ENCODE assay signal across 25 cellular contexts in the genomic region with DNA sequence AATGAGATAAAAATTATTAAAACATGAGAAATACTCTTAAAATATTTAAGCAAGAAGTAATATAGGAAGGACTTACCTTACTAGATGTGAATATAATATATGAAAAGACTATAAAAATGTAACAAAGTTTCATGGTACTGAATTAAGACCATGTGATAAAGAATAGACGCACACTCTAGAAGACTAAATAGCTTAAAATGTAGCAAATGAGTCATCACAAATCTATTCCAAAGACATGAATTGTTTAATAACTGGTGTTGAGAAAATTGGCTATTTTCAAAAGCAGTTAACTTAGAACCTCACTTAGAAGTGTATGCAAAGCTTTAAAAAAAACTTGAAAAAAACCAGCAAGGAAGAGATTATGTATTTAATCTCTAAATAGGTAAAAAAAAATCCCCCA.
DNase-seq lines count a peak whose midpoint lies in the region; ATAC-seq, FAIRE-seq and TF ChIP-seq lines count a peak whose summit lies in the region.
"Had no signal": no experiment of that assay in that cellular context is flagged by ENCODE, and none has a peak within 500 bp of the region (broad histone marks: within the 10 kb centered on the region; RNA-seq: fewer than 3 reads in every experiment).

No MANE protein-coding gene starts in this region.

- no peaks in the 10 kb centered on the region for H3K27me3 ChIP-seq in astrocyte (ENCODE audit: insufficient read depth, low read length)
- H3K27me3 ChIP-seq in heart left ventricle: no peaks in the 10 kb centered on the region
- H3K27me3 ChIP-seq: Peyer's patch, right atrium auricular region had no signal

- H3K4me1 Mint-ChIP-seq in astrocyte (ENCODE audit: low read depth, unreplicated experiment): peaks cover 17% of the 10 kb centered on the region
- H3K4me1 Mint-ChIP-seq: activated naive CD4-positive, alpha-beta T cell treated with anti-CD3 and anti-CD28 coated beads, Interleukin-2, amount 10 ng/mL, durations not matched to agents 7 days and 5 days had no signal

- no peaks in the 10 kb centered on the region for H3K9me3 Mint-ChIP-seq in astrocyte (ENCODE audit: unreplicated experiment)
- H3K9me3 Mint-ChIP-seq: activated naive CD4-positive, alpha-beta T cell treated with anti-CD3 and anti-CD28 coated beads, Interleukin-2, amount 10 ng/mL, durations not matched to agents 7 days and 5 days; type B pancreatic cell had no signal

- peaks cover 4% of the 10 kb centered on the region for H3K27me3 Mint-ChIP-seq in astrocyte (ENCODE audit: low read depth, unreplicated experiment)
- H3K27me3 Mint-ChIP-seq: activated naive CD4-positive, alpha-beta T cell treated with anti-CD3 and anti-CD28 coated beads, Interleukin-2, amount 10 ng/mL, durations not matched to agents 7 days and 5 days; type B pancreatic cell had no signal

- H3K4me3 Mint-ChIP-seq in astrocyte (ENCODE audit: unreplicated experiment): no peak overlapping the region
- H3K4me3 Mint-ChIP-seq: activated naive CD4-positive, alpha-beta T cell treated with anti-CD3 and anti-CD28 coated beads, Interleukin-2, amount 10 ng/mL, durations not matched to agents 7 days and 5 days; type B pancreatic cell had no signal

- no peak for TF ChIP-seq RAD21 in A549 (conservative IDR thresholded peaks at IDR 0.05 in 1 of 2, IDR thresholded peaks at IDR 0.05 in 1 of 2)

- H4K20me1 ChIP-seq in astrocyte (ENCODE audit: insufficient read depth, low read length): no peaks in the 10 kb centered on the region

- no peak overlapping the region for H3K27ac Mint-ChIP-seq in astrocyte (ENCODE audit: unreplicated experiment)
- H3K27ac Mint-ChIP-seq: activated naive CD4-positive, alpha-beta T cell treated with anti-CD3 and anti-CD28 coated beads, Interleukin-2, amount 10 ng/mL, durations not matched to agents 7 days and 5 days; type B pancreatic cell had no signal

- no peak overlapping the region for H3K27ac ChIP-seq in A549
- H3K27ac ChIP-seq in astrocyte (ENCODE audit: low read depth, low read length): no peak overlapping the region
- no peak overlapping the region for H3K27ac ChIP-seq in heart left ventricle
- H3K27ac ChIP-seq: Peyer's patch, right atrium auricular region had no signal

- FAIRE-seq in A549 (lab: Jason Lieb, UNC) (no peak), astrocyte (lab: Jason Lieb, UNC) (no peak)

- H3K4me3 ChIP-seq in A549 (no peak overlapping the region), astrocyte (ENCODE audit: insufficient read depth, low read depth, low read length) (no peak overlapping the region), fibroblast of the aortic adventitia (ENCODE audit: low read depth, low read length) (no peak overlapping the region), heart left ventricle (no peak overlapping the region)
- H3K4me3 ChIP-seq: lung, Peyer's patch, right atrium auricular region had no signal

- TF ChIP-seq EP300 in A549 (IDR thresholded peaks at IDR 0.05): no peak

- H3K36me3 Mint-ChIP-seq in astrocyte (ENCODE audit: low read depth, unreplicated experiment): no peaks in the 10 kb centered on the region
- H3K36me3 Mint-ChIP-seq: activated naive CD4-positive, alpha-beta T cell treated with anti-CD3 and anti-CD28 coated beads, Interleukin-2, amount 10 ng/mL, durations not matched to agents 7 days and 5 days; type B pancreatic cell had no signal

- POLR2A ChIA-PET in A549 (lab: Yijun Ruan, JAX): no interaction called here

- peaks cover 21% of the 10 kb centered on the region; the same call in 1 of the 3 replicates for H3K4me1 ChIP-seq in A549
- H3K4me1 ChIP-seq in astrocyte (ENCODE audit: insufficient read depth, low read length): peaks cover 10% of the 10 kb centered on the region
- H3K4me1 ChIP-seq in heart left ventricle: peaks cover 0 to 9% (median 0%) of the 10 kb centered on the region in 12 donors
- H3K4me1 ChIP-seq: Peyer's patch, right atrium auricular region had no signal

- H3K9me3 ChIP-seq in A549 (no peaks in the 10 kb centered on the region), astrocyte (ENCODE audit: insufficient read depth, low read depth, low read length) (no peaks in the 10 kb centered on the region), heart left ventricle (no peaks in the 10 kb centered on the region)
- H3K9me3 ChIP-seq: Peyer's patch, right atrium auricular region had no signal

- WGBS in A549 (ENCODE audit: missing lambda C conversion rate): 77% methylated on average over 1 of the region's 1 CpG
- whole genome bisulfite sequencing in heart left ventricle, 4 donors: 79 to 86% (median 83%) methylated on average over 1 of the region's 1 CpG

- ATAC-seq in A549 (no peak), heart left ventricle (no peak)

- H3K36me3 ChIP-seq in astrocyte (ENCODE audit: insufficient read depth, low read length) (no peaks in the 10 kb centered on the region), heart left ventricle (no peaks in the 10 kb centered on the region)
- H3K36me3 ChIP-seq: Peyer's patch, right atrium auricular region had no signal

- TF ChIP-seq POLR2A in A549 (IDR thresholded peaks at IDR 0.05; ENCODE audit: low read length) (no peak), heart left ventricle (IDR thresholded peaks at IDR 0.05) (no peak)

- CTCF ChIA-PET in A549 (lab: Yijun Ruan, JAX): interaction anchor here (0.7 to 2.8 kb wide), 2 partner anchors 18 to 525 kb away, joined by 3 to 7 read pairs; no protein-coding TSS in a partner anchor

- TF ChIP-seq CTCF in A549 (IDR thresholded peaks at IDR 0.05) (no peak), astrocyte (IDR thresholded peaks at IDR 0.05; ENCODE audit: insufficient read depth, low read depth, low read length) (no peak), fibroblast of the aortic adventitia (IDR thresholded peaks at IDR 0.05; ENCODE audit: insufficient read depth, low read length) (no peak), heart left ventricle (IDR thresholded peaks at IDR 0.05) (no peak)

- intact Hi-C loops in heart left ventricle (cut with DNase I): no loop called here

- no peaks in the 10 kb centered on the region for H3K79me2 ChIP-seq in astrocyte (ENCODE audit: insufficient read depth, low read length)

- no peak overlapping the region for H2AFZ ChIP-seq in astrocyte (ENCODE audit: low read depth, low read length)

- no peak for DNase-seq in A549 (ENCODE audit: low read depth in 1 of 2, low spot score in 1 of 2)
- peak; percentile 53 for DNase-seq in HCEC 1CT
- peak; percentile 67 for DNase-seq in astrocyte (ENCODE audit: low read depth)
- peak; percentile 78 for DNase-seq in fibroblast of the aortic adventitia (ENCODE audit: low read depth)
- no peak for DNase-seq in NCI-H146 treated with DMSO at 0.1 percent for 48 hours (lab: John Stamatoyannopoulos, UW; ENCODE audit: unreplicated experiment)
- no peak for DNase-seq in heart left ventricle
- no peak for DNase-seq in NCI-H510A treated with DMSO at 0.1 percent for 48 hours (lab: John Stamatoyannopoulos, UW)
- DNase-seq in NCI-H1436 (lab: John Stamatoyannopoulos, UW): no peak
- DNase-seq: 8988T; activated CD4-positive, alpha-beta T cell treated with anti-CD3 and anti-CD28 coated beads for 48 hours; activated naive CD4-positive, alpha-beta T cell treated with anti-CD3 and anti-CD28 coated beads, Interleukin-2, amount 10 ng/mL, durations not matched to agents 7 days and 5 days; aorta; effector CD4-positive, alpha-beta T cell; erythroblast; GDM1; Kasumi-1; NCI-H1105; NCI-H510A; nucleus accumbens; Peyer's patch; stimulated activated CD8-positive, alpha-beta memory T cell treated with anti-CD3 and anti-CD28 coated beads, Interleukin-4, amount 100 ng/mL, for 48 hours; T-helper 2 cell had no signal

- H3K4me2 ChIP-seq in A549 (peak overlapping the region; percentile 7; the same call in 2 of the 3 replicates), astrocyte (ENCODE audit: low read length) (peak overlapping the region; percentile 3)

- H3K9ac ChIP-seq in astrocyte (ENCODE audit: low read length): no peak overlapping the region

TF ChIP-seq in A549, 52 proteins besides CTCF, POLR2A, EP300 and RAD21:
- TF ChIP-seq TP53 (CRISPR knock-in tag; IDR thresholded peaks at IDR 0.05) (no peak), EHF (CRISPR knock-in tag; IDR thresholded peaks at IDR 0.05) (no peak), FOSL2 (IDR thresholded peaks at IDR 0.05) (no peak), FOSL2 (CRISPR knock-in tag; IDR thresholded peaks at IDR 0.05) (peak; percentile 42; the same call in 1 of the 2 replicates)

Comparison
In these comparisons a context has a peak if more than half of its experiments do, and no peak if none do; other contexts are left out.
1. DNase-seq: peak in HCEC 1CT (single experiment), astrocyte (single experiment) and fibroblast of the aortic adventitia (single experiment); none in A549 (0 of 2), NCI-H146 treated with DMSO at 0.1 percent for 48 hours (single experiment), heart left ventricle (0 of 5), NCI-H510A treated with DMSO at 0.1 percent for 48 hours (single experiment) and NCI-H1436 (single experiment).